8 cellular contexts compared by ENCODE assay signal in genomic region chr14:101980700-101981099, GRCh38. TPM values are rescaled to one million over a fixed set of nuclear protein-coding genes. Genes with fewer than 3 reads are reported as not detected.
DNase-seq lines count a peak whose midpoint lies in the region; ATAC-seq and TF ChIP-seq lines count a peak whose summit lies in the region.

No MANE protein-coding gene starts in this region.

- no peak overlapping the region for H3K4me3 ChIP-seq in RWPE2 (ENCODE audit: severe bottlenecking)
- H3K4me3 ChIP-seq in fibroblast of the aortic adventitia (ENCODE audit: low read depth, low read length) = no peak overlapping the region
- no peak overlapping the region for H3K4me3 ChIP-seq in skeletal muscle satellite cell (ENCODE audit: low read length)

- peak overlapping the region; percentile 42 for H3K4me2 ChIP-seq in skeletal muscle satellite cell (ENCODE audit: low read length)

- peak overlapping the region; percentile 98 for H3K27ac ChIP-seq in RWPE2 (ENCODE audit: poor library complexity, severe bottlenecking)

- ATAC-seq in Right ventricle myocardium inferior = peak; percentile 74
- peak; percentile 91 for ATAC-seq in HG03066 (IDR thresholded peaks at IDR 0.05; ENCODE audit: low read depth, unreplicated experiment)
- ATAC-seq in RWPE2 (ENCODE audit: low read depth) = peak; percentile 97

- peaks cover 35% of the 10 kb centered on the region for H3K4me1 ChIP-seq in RWPE2 (ENCODE audit: insufficient read depth, poor library complexity, severe bottlenecking)
- H3K4me1 ChIP-seq in skeletal muscle satellite cell (ENCODE audit: control insufficient read depth, insufficient read depth, low read length) = peaks cover 23% of the 10 kb centered on the region

- DNase-seq in Right ventricle myocardium inferior (ENCODE audit: missing footprints) (no peak), cardiac septum (ENCODE audit: low spot score) (no peak), RWPE2 (ENCODE audit: low spot score) (peak; percentile 97), fibroblast of the aortic adventitia (ENCODE audit: low read depth) (peak; percentile 99), iPS-NIHi7 (ENCODE audit: extremely low spot score) (no peak), NCI-H2107 (lab: John Stamatoyannopoulos, UW) (no peak)

- H3K27me3 ChIP-seq in RWPE2 (ENCODE audit: insufficient read depth, poor library complexity, severe bottlenecking) (no peaks in the 10 kb centered on the region), skeletal muscle satellite cell (ENCODE audit: control insufficient read depth, insufficient read depth, low read length) (no peaks in the 10 kb centered on the region)

- TF ChIP-seq CTCF in RWPE2 (IDR thresholded peaks at IDR 0.05; ENCODE audit: poor library complexity, severe bottlenecking) (no peak), fibroblast of the aortic adventitia (IDR thresholded peaks at IDR 0.05; ENCODE audit: insufficient read depth, low read length) (no peak)

- intact Hi-C loops in Right ventricle myocardium inferior (cut with DNase I) (no loop called here), cardiac septum (cut with DNase I) (no loop called here)

- H3K9me3 ChIP-seq in RWPE2 (ENCODE audit: severe bottlenecking) = no peaks in the 10 kb centered on the region
- no peaks in the 10 kb centered on the region for H3K9me3 ChIP-seq in skeletal muscle satellite cell (replicated peaks; ENCODE audit: low read length)

- H3K36me3 ChIP-seq in RWPE2 (ENCODE audit: low read depth) (peaks cover 91% of the 10 kb centered on the region), skeletal muscle satellite cell (ENCODE audit: insufficient read depth, low read length) (peaks cover 77% of the 10 kb centered on the region)

- peak overlapping the region; percentile 43 for H3K9ac ChIP-seq in skeletal muscle satellite cell (ENCODE audit: low read depth, low read length)

RNA-seq across cellular contexts. Expression of gene DYNC1H1, which starts 16.3 kb away (rescaled TPM):
- total RNA-seq in Right ventricle myocardium inferior (348 TPM), cardiac septum (575 TPM), fibroblast of the aortic adventitia (ENCODE audit: low replicate concordance) (376 and 465 TPM in 2 replicates)
- 433 and 610 TPM in 2 replicates for total RNA-seq in skeletal muscle satellite cell (2012; rRNA removed)

Comparison
In these comparisons a context has a peak if more than half of its experiments do, and no peak if none do; other contexts are left out.
1. DNase-seq: peak in RWPE2 (single experiment) and fibroblast of the aortic adventitia (single experiment); none in Right ventricle myocardium inferior (single experiment), cardiac septum (single experiment), iPS-NIHi7 (single experiment) and NCI-H2107 (single experiment).
2. Peak in every context shown above with its lines, with median percentiles within 50 percentile points of each other: ATAC-seq.